In genomic region chr9:137223078-137224040, GRCh38 we compare ENCODE assay signal across 1 cellular context.
TF ChIP-seq lines count a peak whose summit lies in the region.

No MANE protein-coding gene starts in this region.

TF ChIP-seq in HepG2, 621 proteins besides CTCF, POLR2A, EP300 and RAD21 (continued from another document and continues in another):
- TF ChIP-seq FOXO4 (CRISPR knock-in tag; conservative IDR thresholded peaks at IDR 0.05) (no peak), NFE2L2 (IDR thresholded peaks at IDR 0.05; ENCODE audit: low read length) (no peak), MEIS2 (CRISPR knock-in tag; IDR thresholded peaks at IDR 0.05) (no peak), MXI1 (IDR thresholded peaks at IDR 0.05; ENCODE audit: borderline replicate concordance, low read depth, low read length) (peak; percentile 78; the same call in 2 of the 3 replicates), ZBTB10 (CRISPR knock-in tag; IDR thresholded peaks at IDR 0.05; ENCODE audit: borderline replicate concordance) (no peak), ZNF597 (CRISPR knock-in tag; IDR thresholded peaks at IDR 0.05) (no peak), ZNF556 (CRISPR knock-in tag; IDR thresholded peaks at IDR 0.05; ENCODE audit: borderline replicate concordance) (peak; percentile 63; the same call in 1 of the 2 replicates), FOSL2 (CRISPR knock-in tag; IDR thresholded peaks at IDR 0.05) (no peak), HNF4A (CRISPR knock-in tag; IDR thresholded peaks at IDR 0.05) (no peak), ZNF329 (CRISPR knock-in tag; IDR thresholded peaks at IDR 0.05; ENCODE audit: low read depth) (no peak), ZC3H4 (CRISPR knock-in tag; IDR thresholded peaks at IDR 0.05; ENCODE audit: borderline replicate concordance) (peak; percentile 53), ZC3H13 (CRISPR knock-in tag; IDR thresholded peaks at IDR 0.05) (peak; percentile 18), ZNF350 (CRISPR knock-in tag; IDR thresholded peaks at IDR 0.05; ENCODE audit: borderline replicate concordance, low read depth) (0 out of 2 replicates have a peak, but pooled peaks have one; percentile 17), CENPT (CRISPR knock-in tag; IDR thresholded peaks at IDR 0.05; ENCODE audit: low read depth) (no peak), RAD51 (IDR thresholded peaks at IDR 0.05; ENCODE audit: borderline replicate concordance) (no peak), HOXA9 (CRISPR knock-in tag; IDR thresholded peaks at IDR 0.05; ENCODE audit: borderline replicate concordance) (no peak), RELA (CRISPR knock-in tag; IDR thresholded peaks at IDR 0.05) (no peak), RFXANK (CRISPR knock-in tag; IDR thresholded peaks at IDR 0.05) (no peak), TGIF2 (CRISPR knock-in tag; IDR thresholded peaks at IDR 0.05) (no peak), BCL3 (CRISPR knock-in tag; IDR thresholded peaks at IDR 0.05) (no peak; the same call in 1 of the 2 replicates), SRSF9 (IDR thresholded peaks at IDR 0.05; ENCODE audit: borderline replicate concordance, insufficient read depth, low read depth, low read length, poor library complexity, severe bottlenecking) (no peak), ZNF563 (CRISPR knock-in tag; IDR thresholded peaks at IDR 0.05) (peak; percentile 53; the same call in 1 of the 2 replicates), ZNF530 (CRISPR knock-in tag; IDR thresholded peaks at IDR 0.05; ENCODE audit: low read depth) (no peak), TBL1XR1 (IDR thresholded peaks at IDR 0.05; ENCODE audit: borderline replicate concordance, low read length, partially characterized antibody) (no peak), ZBTB43 (CRISPR knock-in tag; conservative IDR thresholded peaks at IDR 0.05) (no peak), RFX1 (IDR thresholded peaks at IDR 0.05) (no peak), ZNF33B (CRISPR knock-in tag; IDR thresholded peaks at IDR 0.05) (no peak), TCF12 (IDR thresholded peaks at IDR 0.05) (no peak), TCF12 (CRISPR knock-in tag; IDR thresholded peaks at IDR 0.05) (no peak), ZFY (CRISPR knock-in tag; IDR thresholded peaks at IDR 0.05) (peak; percentile 62), NFIB (CRISPR knock-in tag; IDR thresholded peaks at IDR 0.05; ENCODE audit: borderline replicate concordance) (no peak), ZBTB21 (CRISPR knock-in tag; IDR thresholded peaks at IDR 0.05) (no peak), GPN1 (CRISPR knock-in tag; IDR thresholded peaks at IDR 0.05; ENCODE audit: borderline replicate concordance) (no peak), ZNF317 (CRISPR knock-in tag; IDR thresholded peaks at IDR 0.05) (no peak), RFXAP (CRISPR knock-in tag; IDR thresholded peaks at IDR 0.05; ENCODE audit: borderline replicate concordance) (no peak)
- TF ChIP-seq, protein P1, sequence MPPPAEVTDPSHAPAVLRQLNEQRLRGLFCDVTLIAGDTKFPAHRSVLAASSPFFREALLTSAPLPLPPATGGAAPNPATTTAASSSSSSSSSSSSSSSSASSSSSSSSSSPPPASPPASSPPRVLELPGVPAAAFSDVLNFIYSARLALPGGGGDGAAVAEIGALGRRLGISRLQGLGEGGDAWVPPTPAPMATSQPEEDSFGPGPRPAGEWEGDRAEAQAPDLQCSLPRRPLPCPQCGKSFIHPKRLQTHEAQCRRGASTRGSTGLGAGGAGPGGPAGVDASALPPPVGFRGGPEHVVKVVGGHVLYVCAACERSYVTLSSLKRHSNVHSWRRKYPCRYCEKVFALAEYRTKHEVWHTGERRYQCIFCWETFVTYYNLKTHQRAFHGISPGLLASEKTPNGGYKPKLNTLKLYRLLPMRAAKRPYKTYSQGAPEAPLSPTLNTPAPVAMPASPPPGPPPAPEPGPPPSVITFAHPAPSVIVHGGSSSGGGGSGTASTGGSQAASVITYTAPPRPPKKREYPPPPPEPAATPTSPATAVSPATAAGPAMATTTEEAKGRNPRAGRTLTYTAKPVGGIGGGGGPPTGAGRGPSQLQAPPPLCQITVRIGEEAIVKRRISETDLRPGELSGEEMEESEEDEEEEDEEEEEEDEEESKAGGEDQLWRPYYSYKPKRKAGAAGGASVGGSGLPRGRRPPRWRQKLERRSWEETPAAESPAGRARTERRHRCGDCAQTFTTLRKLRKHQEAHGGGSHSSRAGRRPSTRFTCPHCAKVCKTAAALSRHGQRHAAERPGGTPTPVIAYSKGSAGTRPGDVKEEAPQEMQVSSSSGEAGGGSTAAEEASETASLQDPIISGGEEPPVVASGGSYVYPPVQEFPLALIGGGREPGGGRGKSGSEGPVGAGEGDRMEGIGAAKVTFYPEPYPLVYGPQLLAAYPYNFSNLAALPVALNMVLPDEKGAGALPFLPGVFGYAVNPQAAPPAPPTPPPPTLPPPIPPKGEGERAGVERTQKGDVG (CRISPR knock-in tag; IDR thresholded peaks at IDR 0.05; ENCODE audit: borderline replicate concordance), result no peak
- TF ChIP-seq, protein P2, sequence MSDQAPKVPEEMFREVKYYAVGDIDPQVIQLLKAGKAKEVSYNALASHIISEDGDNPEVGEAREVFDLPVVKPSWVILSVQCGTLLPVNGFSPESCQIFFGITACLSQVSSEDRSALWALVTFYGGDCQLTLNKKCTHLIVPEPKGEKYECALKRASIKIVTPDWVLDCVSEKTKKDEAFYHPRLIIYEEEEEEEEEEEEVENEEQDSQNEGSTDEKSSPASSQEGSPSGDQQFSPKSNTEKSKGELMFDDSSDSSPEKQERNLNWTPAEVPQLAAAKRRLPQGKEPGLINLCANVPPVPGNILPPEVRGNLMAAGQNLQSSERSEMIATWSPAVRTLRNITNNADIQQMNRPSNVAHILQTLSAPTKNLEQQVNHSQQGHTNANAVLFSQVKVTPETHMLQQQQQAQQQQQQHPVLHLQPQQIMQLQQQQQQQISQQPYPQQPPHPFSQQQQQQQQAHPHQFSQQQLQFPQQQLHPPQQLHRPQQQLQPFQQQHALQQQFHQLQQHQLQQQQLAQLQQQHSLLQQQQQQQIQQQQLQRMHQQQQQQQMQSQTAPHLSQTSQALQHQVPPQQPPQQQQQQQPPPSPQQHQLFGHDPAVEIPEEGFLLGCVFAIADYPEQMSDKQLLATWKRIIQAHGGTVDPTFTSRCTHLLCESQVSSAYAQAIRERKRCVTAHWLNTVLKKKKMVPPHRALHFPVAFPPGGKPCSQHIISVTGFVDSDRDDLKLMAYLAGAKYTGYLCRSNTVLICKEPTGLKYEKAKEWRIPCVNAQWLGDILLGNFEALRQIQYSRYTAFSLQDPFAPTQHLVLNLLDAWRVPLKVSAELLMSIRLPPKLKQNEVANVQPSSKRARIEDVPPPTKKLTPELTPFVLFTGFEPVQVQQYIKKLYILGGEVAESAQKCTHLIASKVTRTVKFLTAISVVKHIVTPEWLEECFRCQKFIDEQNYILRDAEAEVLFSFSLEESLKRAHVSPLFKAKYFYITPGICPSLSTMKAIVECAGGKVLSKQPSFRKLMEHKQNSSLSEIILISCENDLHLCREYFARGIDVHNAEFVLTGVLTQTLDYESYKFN (CRISPR knock-in tag; conservative IDR thresholded peaks at IDR 0.05), result peak; percentile 39; the same call in 1 of the 2 replicates
- TF ChIP-seq, protein P3, sequence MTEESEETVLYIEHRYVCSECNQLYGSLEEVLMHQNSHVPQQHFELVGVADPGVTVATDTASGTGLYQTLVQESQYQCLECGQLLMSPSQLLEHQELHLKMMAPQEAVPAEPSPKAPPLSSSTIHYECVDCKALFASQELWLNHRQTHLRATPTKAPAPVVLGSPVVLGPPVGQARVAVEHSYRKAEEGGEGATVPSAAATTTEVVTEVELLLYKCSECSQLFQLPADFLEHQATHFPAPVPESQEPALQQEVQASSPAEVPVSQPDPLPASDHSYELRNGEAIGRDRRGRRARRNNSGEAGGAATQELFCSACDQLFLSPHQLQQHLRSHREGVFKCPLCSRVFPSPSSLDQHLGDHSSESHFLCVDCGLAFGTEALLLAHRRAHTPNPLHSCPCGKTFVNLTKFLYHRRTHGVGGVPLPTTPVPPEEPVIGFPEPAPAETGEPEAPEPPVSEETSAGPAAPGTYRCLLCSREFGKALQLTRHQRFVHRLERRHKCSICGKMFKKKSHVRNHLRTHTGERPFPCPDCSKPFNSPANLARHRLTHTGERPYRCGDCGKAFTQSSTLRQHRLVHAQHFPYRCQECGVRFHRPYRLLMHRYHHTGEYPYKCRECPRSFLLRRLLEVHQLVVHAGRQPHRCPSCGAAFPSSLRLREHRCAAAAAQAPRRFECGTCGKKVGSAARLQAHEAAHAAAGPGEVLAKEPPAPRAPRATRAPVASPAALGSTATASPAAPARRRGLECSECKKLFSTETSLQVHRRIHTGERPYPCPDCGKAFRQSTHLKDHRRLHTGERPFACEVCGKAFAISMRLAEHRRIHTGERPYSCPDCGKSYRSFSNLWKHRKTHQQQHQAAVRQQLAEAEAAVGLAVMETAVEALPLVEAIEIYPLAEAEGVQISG (CRISPR knock-in tag; IDR thresholded peaks at IDR 0.05), result no peak
- TF ChIP-seq, protein P4, sequence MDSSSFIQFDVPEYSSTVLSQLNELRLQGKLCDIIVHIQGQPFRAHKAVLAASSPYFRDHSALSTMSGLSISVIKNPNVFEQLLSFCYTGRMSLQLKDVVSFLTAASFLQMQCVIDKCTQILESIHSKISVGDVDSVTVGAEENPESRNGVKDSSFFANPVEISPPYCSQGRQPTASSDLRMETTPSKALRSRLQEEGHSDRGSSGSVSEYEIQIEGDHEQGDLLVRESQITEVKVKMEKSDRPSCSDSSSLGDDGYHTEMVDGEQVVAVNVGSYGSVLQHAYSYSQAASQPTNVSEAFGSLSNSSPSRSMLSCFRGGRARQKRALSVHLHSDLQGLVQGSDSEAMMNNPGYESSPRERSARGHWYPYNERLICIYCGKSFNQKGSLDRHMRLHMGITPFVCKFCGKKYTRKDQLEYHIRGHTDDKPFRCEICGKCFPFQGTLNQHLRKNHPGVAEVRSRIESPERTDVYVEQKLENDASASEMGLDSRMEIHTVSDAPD (CRISPR knock-in tag; IDR thresholded peaks at IDR 0.05), result no peak
